ENCODE assay signal across 8 cellular contexts in genomic region chr1:110524311-110525249, GRCh38.
DNase-seq lines count a peak whose midpoint lies in the region; ATAC-seq and FAIRE-seq lines count a peak whose summit lies in the region.

No MANE protein-coding gene starts in this region.

- DNase-seq in GM18507 (ENCODE audit: extremely low spot score, insufficient read length, low read depth) (peak; percentile 28), NCI-H345 treated with DMSO at 0.1 percent for 48 hours (lab: John Stamatoyannopoulos, UW; ENCODE audit: unreplicated experiment) (peak; percentile 70), midbrain (lab: John Stamatoyannopoulos, UW) (peak; percentile 56), NCI-H1048 (lab: John Stamatoyannopoulos, UW) (no peak)
- peak; percentile 42 for DNase-seq in activated CD4-positive, alpha-beta T cell treated with anti-CD3 and anti-CD28 coated beads, Interleukin-2, amount 50 U/mL, for 1 hour
- peak; percentile 2 to 26 (median 2) for DNase-seq in effector memory CD4-positive, alpha-beta T cell

- H3K9me3 ChIP-seq in effector memory CD4-positive, alpha-beta T cell (ENCODE audit: control insufficient read depth, low read length), result no peaks in the 10 kb centered on the region

- H3K4me3 ChIP-seq in ACC112 (ENCODE audit: low read depth, low read length), result peak overlapping the region; percentile 59
- H3K4me3 ChIP-seq in effector memory CD4-positive, alpha-beta T cell (ENCODE audit: insufficient read depth, low read depth, low read length, poor library complexity, severe bottlenecking), result no peak overlapping the region

- H3K27me3 Mint-ChIP-seq in stimulated activated memory B cell treated with anti-CD40 and anti-IgM and Interleukin-4, amounts not matched to agents 10 μg/mL and 1 μg/mL and 100 μg/mL, for 72 hours, result peaks cover 29% of the 10 kb centered on the region

- peaks cover 7% of the 10 kb centered on the region for H3K4me1 Mint-ChIP-seq in stimulated activated memory B cell treated with anti-CD40 and anti-IgM and Interleukin-4, amounts not matched to agents 10 μg/mL and 1 μg/mL and 100 μg/mL, for 72 hours

- H3K4me1 ChIP-seq in ACC112 (ENCODE audit: control insufficient read depth, insufficient read depth, low read length, unreplicated experiment), result peaks cover 5% of the 10 kb centered on the region
- peaks cover 5% of the 10 kb centered on the region for H3K4me1 ChIP-seq in effector memory CD4-positive, alpha-beta T cell (ENCODE audit: control insufficient read depth, insufficient read depth, low read length, poor library complexity, severe bottlenecking)

- no peak overlapping the region for H2AFZ ChIP-seq in ACC112 (ENCODE audit: low read length, unreplicated experiment)

- H3K27ac ChIP-seq in ACC112 (ENCODE audit: low read depth, low read length), result no peak overlapping the region
- H3K27ac ChIP-seq in effector memory CD4-positive, alpha-beta T cell (ENCODE audit: insufficient read depth, low read length, poor library complexity, severe bottlenecking), result no peak overlapping the region

- no peaks in the 10 kb centered on the region for H3K36me3 ChIP-seq in ACC112 (ENCODE audit: insufficient read depth, low read length)
- no peaks in the 10 kb centered on the region for H3K36me3 ChIP-seq in effector memory CD4-positive, alpha-beta T cell (ENCODE audit: control insufficient read depth, insufficient read depth, low read length)

- H3K27ac Mint-ChIP-seq in stimulated activated memory B cell treated with anti-CD40 and anti-IgM and Interleukin-4, amounts not matched to agents 10 μg/mL and 1 μg/mL and 100 μg/mL, for 72 hours, result no peak overlapping the region

- peak; percentile 73 for FAIRE-seq in GM18507 (lab: Jason Lieb, UNC)

- H3K36me3 Mint-ChIP-seq in stimulated activated memory B cell treated with anti-CD40 and anti-IgM and Interleukin-4, amounts not matched to agents 10 μg/mL and 1 μg/mL and 100 μg/mL, for 72 hours, result no peaks in the 10 kb centered on the region

- H3K4me3 Mint-ChIP-seq in stimulated activated memory B cell treated with anti-CD40 and anti-IgM and Interleukin-4, amounts not matched to agents 10 μg/mL and 1 μg/mL and 100 μg/mL, for 72 hours, result peak overlapping the region; percentile 29

- peak; percentile 65 for ATAC-seq in stimulated activated memory B cell treated with anti-CD40 and anti-IgM and Interleukin-4, amounts not matched to agents 10 μg/mL and 1 μg/mL and 100 μg/mL, for 72 hours

- no peaks in the 10 kb centered on the region for H3K9me3 Mint-ChIP-seq in stimulated activated memory B cell treated with anti-CD40 and anti-IgM and Interleukin-4, amounts not matched to agents 10 μg/mL and 1 μg/mL and 100 μg/mL, for 72 hours

- H3K79me2 ChIP-seq in ACC112 (ENCODE audit: control insufficient read depth, insufficient read depth, low read length, unreplicated experiment), result no peaks in the 10 kb centered on the region

- peaks cover 87% of the 10 kb centered on the region for H3K27me3 ChIP-seq in ACC112 (ENCODE audit: insufficient read depth, low read length)
- H3K27me3 ChIP-seq in effector memory CD4-positive, alpha-beta T cell (replicated peaks; ENCODE audit: control insufficient read depth, insufficient read depth, low read length, poor library complexity, severe bottlenecking), result peaks cover 3% of the 10 kb centered on the region
